In genomic region chr16:54203384-54203783, GRCh38 we compare ENCODE assay signal across 22 cellular contexts.
DNase-seq lines count a peak whose midpoint lies in the region; ATAC-seq and TF ChIP-seq lines count a peak whose summit lies in the region.
"Had no signal": no experiment of that assay in that cellular context is flagged by ENCODE, and none has a peak within 500 bp of the region (broad histone marks: within the 10 kb centered on the region; RNA-seq: fewer than 3 reads in every experiment).

No MANE protein-coding gene starts in this region.

- H3K27me3 ChIP-seq in heart right ventricle (no peaks in the 10 kb centered on the region), sigmoid colon (peaks cover 0 to 18% (median 0%) of the 10 kb centered on the region in 3 donors)
- H3K27me3 ChIP-seq: BE2C; BLaER1 treated with 17β-estradiol and CSF1 and Interleukin-3, amounts not matched to agents 10 nM and 100 nM had no signal

- H3K27ac ChIP-seq in heart right ventricle (no peak overlapping the region), sigmoid colon (no peak overlapping the region)
- H3K27ac ChIP-seq: A549; BLaER1 treated with 17β-estradiol and CSF1 and Interleukin-3, amounts not matched to agents 10 nM and 100 nM had no signal

- TF ChIP-seq POLR2A in sigmoid colon (IDR thresholded peaks at IDR 0.05): no peak

- H3K4me1 ChIP-seq in heart right ventricle (peaks cover 0 to 7% (median 0%) of the 10 kb centered on the region in 9 donors), sigmoid colon (no peaks in the 10 kb centered on the region)
- H3K4me1 ChIP-seq: A549; BE2C; BLaER1 treated with 17β-estradiol and CSF1 and Interleukin-3, amounts not matched to agents 10 nM and 100 nM had no signal

- in situ Hi-C loops in SK-MEL-5 (cut with HindIII; ENCODE audit: low pct_unique_long_range_greater_than_20kb, low sequenced_read_pairs): no loop called here

- WGBS in heart right ventricle, 2 donors: 85 to 88% methylated on average over 3 of the region's 3 CpGs
- WGBS in sigmoid colon, 2 donors: 85 to 92% methylated on average over 3 of the region's 3 CpGs

- H3K4me3 ChIP-seq in heart right ventricle (no peak overlapping the region), sigmoid colon (no peak overlapping the region)
- H3K4me3 ChIP-seq: A549; BLaER1 treated with 17β-estradiol and CSF1 and Interleukin-3, amounts not matched to agents 10 nM and 100 nM; GM12878 had no signal

- H3K9me3 ChIP-seq in heart right ventricle (no peaks in the 10 kb centered on the region), sigmoid colon (no peaks in the 10 kb centered on the region)
- H3K9me3 ChIP-seq: A549, BE2C had no signal

- H3K36me3 ChIP-seq in heart right ventricle: no peaks in the 10 kb centered on the region
- H3K36me3 ChIP-seq in sigmoid colon: no peaks in the 10 kb centered on the region
- H3K36me3 ChIP-seq: BE2C; BLaER1 treated with 17β-estradiol and CSF1 and Interleukin-3, amounts not matched to agents 10 nM and 100 nM had no signal

- no peak for ATAC-seq in heart right ventricle
- ATAC-seq: GM12878 had no signal

- intact Hi-C loops in cardiac septum (cut with DNase I) (no loop called here), heart right ventricle (cut with DNase I) (loop anchor here in 1 of 10 donors (10.0 kb wide), 1 partner anchor 61 kb away; no protein-coding TSS in a partner anchor), sigmoid colon (cut with DNase I) (no loop called here)

- no peak for TF ChIP-seq EP300 in sigmoid colon (IDR thresholded peaks at IDR 0.05)

- TF ChIP-seq CTCF in heart right ventricle (IDR thresholded peaks at IDR 0.05) (no peak), sigmoid colon (IDR thresholded peaks at IDR 0.05) (no peak)

- peak; percentile 12 for DNase-seq in cardiac septum (ENCODE audit: low spot score)
- DNase-seq in heart right ventricle: no peak
- peak; percentile 4 for DNase-seq in SK-MEL-5 (ENCODE audit: low read depth, low spot score)
- DNase-seq in sigmoid colon: peak; percentile 6
- DNase-seq in effector CD4-positive, alpha-beta T cell: no peak
- no peak for DNase-seq in retina
- DNase-seq: 8988T; ACHN; AML-193; BE2C; CD4-positive, alpha-beta T cell; CD8-positive, alpha-beta memory T cell; DMS 273 treated with DMSO at 0.1 percent for 48 hours; DMS79; EL; GDM1; GOT3; H7; HCEC 1CT had no signal

Comparison
In these comparisons a context has a peak if more than half of its experiments do, and no peak if none do; other contexts are left out.
1. DNase-seq: peak in cardiac septum (single experiment), SK-MEL-5 (single experiment) and sigmoid colon (single experiment); none in heart right ventricle (0 of 2), effector CD4-positive, alpha-beta T cell (single experiment) and retina (single experiment).